8 cellular contexts compared by ENCODE assay signal in the genomic region with DNA sequence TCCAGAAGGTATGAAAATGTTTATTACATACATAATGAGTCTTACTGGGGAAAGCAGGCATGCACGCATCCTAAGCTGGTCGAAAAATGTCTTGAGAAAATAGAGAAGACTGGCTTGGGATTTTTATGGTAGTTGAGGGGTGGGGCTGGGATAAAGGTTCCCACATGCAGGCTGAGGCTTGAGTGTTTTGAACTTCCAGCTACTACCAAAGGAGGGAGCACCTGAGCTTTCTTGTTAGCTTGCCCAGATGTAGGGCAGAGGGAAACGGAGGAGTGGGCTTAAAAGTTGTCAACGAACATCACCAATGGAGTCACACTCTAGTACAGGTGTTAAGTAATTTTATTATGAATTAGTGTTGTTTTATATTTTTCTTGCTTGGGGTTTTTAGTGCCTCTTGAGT. TPM values are rescaled to one million over a fixed set of nuclear protein-coding genes. Genes with fewer than 3 reads are reported as not detected.
DNase-seq lines count a peak whose midpoint lies in the region; ATAC-seq, FAIRE-seq and TF ChIP-seq lines count a peak whose summit lies in the region.

No MANE protein-coding gene starts in this region.

- H2BK120ac ChIP-seq in H1 (replicated peaks; ENCODE audit: low read depth, low read length): no peak overlapping the region

- intact Hi-C loops in thyroid gland (cut with DNase I): no loop called here
- intact Hi-C loops in right cardiac atrium (cut with DNase I): no loop called here

- TF ChIP-seq CTCF in GM13977 (IDR thresholded peaks at IDR 0.05; ENCODE audit: extremely low read depth, insufficient read depth, missing control alignments) (peak; percentile 56), H1 (IDR thresholded peaks at IDR 0.05; ENCODE audit: control extremely low read depth in 1 of 3, insufficient read depth in 1 of 3, low read depth in 1 of 3, low read length in 3 of 3) (peak in 2 of 3 experiments; percentile 49 to 58; a peak in 3 of 4 replicates), thyroid gland (IDR thresholded peaks at IDR 0.05) (no peak)

- no peak overlapping the region for H4K5ac ChIP-seq in H1 (ENCODE audit: insufficient read length, low read depth, low read length)

- H2BK15ac ChIP-seq in H1 (ENCODE audit: low read length): no peak overlapping the region

- no peak for ATAC-seq in HG03025 (IDR thresholded peaks at IDR 0.05; ENCODE audit: low FRiP score, unreplicated experiment)
- ATAC-seq in right cardiac atrium: no peak

- no peak for FAIRE-seq in H1 (lab: Jason Lieb, UNC)

- no peak overlapping the region for H4K91ac ChIP-seq in H1 (replicated peaks; ENCODE audit: insufficient read length, low read length)

- no peaks in the 10 kb centered on the region for H3K4me1 ChIP-seq in H1 (replicated peaks in 1 of 4; ENCODE audit: control insufficient read depth in 3 of 4, insufficient read depth in 4 of 4, low read length in 3 of 4)
- no peaks in the 10 kb centered on the region for H3K4me1 ChIP-seq in thyroid gland
- no peaks in the 10 kb centered on the region for H3K4me1 ChIP-seq in right cardiac atrium (ENCODE audit: control insufficient read depth, insufficient read depth, low read length)

- H3K23me2 ChIP-seq in H1 (ENCODE audit: low read depth, low read length): no peaks in the 10 kb centered on the region

- H3K4me2 ChIP-seq in H1 (ENCODE audit: insufficient read depth in 1 of 2, low read depth in 2 of 2, low read length in 2 of 2): no peak overlapping the region

- H3K9me3 ChIP-seq in H1 (ENCODE audit: insufficient read depth in 2 of 2, low read depth in 1 of 2, low read length in 1 of 2) (no peaks in the 10 kb centered on the region), thyroid gland (no peaks in the 10 kb centered on the region), right cardiac atrium (ENCODE audit: control insufficient read depth, low read length) (no peaks in the 10 kb centered on the region)

- H3K36me3 ChIP-seq in H1 (ENCODE audit: control insufficient read depth in 2 of 4, insufficient read depth in 4 of 4, low read length in 3 of 4): no peaks in the 10 kb centered on the region
- no peaks in the 10 kb centered on the region for H3K36me3 ChIP-seq in thyroid gland

- no peaks in the 10 kb centered on the region for H3K79me2 ChIP-seq in H1 (ENCODE audit: control insufficient read depth in 1 of 2, insufficient read depth in 2 of 2, low read length in 2 of 2)

- no peak overlapping the region for H3K14ac ChIP-seq in H1 (ENCODE audit: insufficient read length)

- no peak overlapping the region for H3K9ac ChIP-seq in H1 (replicated peaks in 1 of 4; ENCODE audit: extremely low read depth in 1 of 4, low read depth in 3 of 4, low read length in 3 of 4)

- H3K23ac ChIP-seq in H1 (ENCODE audit: insufficient read length): no peak overlapping the region

- H2BK5ac ChIP-seq in H1 (ENCODE audit: low read depth, low read length): no peak overlapping the region

- in situ Hi-C loops in GM13977 (cut with MboI; ENCODE audit: low pct_unique_long_range_greater_than_20kb, low sequenced_read_pairs, unreplicated experiment): no loop called here

- no peaks in the 10 kb centered on the region for H3K27me3 ChIP-seq in H1 (replicated peaks in 1 of 4; ENCODE audit: control insufficient read depth in 3 of 4, extremely low read depth in 1 of 4, insufficient read depth in 3 of 4, low read length in 3 of 4)
- no peaks in the 10 kb centered on the region for H3K27me3 ChIP-seq in thyroid gland
- H3K27me3 ChIP-seq in right cardiac atrium (ENCODE audit: control insufficient read depth, insufficient read depth): no peaks in the 10 kb centered on the region

- TF ChIP-seq POLR2A in H1 (IDR thresholded peaks at IDR 0.05; ENCODE audit: control extremely low read depth in 1 of 2, low read depth in 2 of 2, low read length in 2 of 2): no peak
- TF ChIP-seq POLR2A in thyroid gland (IDR thresholded peaks at IDR 0.05): no peak

- WGBS in H1 (ENCODE audit: extremely low coverage in 1 of 2, insufficient coverage in 1 of 2, insufficient read length in 1 of 2, insufficient replicate concordance in 2 of 2, low coverage in 1 of 2, low lambda C conversion rate in 2 of 2, missing lambda C conversion rate in 1 of 2), 2 experiments: 47% methylated on average over 4 of the region's 4 CpGs; no CpG with 5 or more reads in 1 of the 2 experiments
- WGBS in thyroid gland, 2 donors: 55 to 68% methylated on average over 4 of the region's 4 CpGs
- WGBS in right cardiac atrium: 57% methylated on average over 4 of the region's 4 CpGs

- no peak overlapping the region for H2BK12ac ChIP-seq in H1 (ENCODE audit: low read depth, low read length)

- peak; percentile 54 to 62 for TF ChIP-seq RAD21 in H1 (IDR thresholded peaks at IDR 0.05 in 1 of 2, conservative IDR thresholded peaks at IDR 0.05 in 1 of 2; ENCODE audit: low read depth in 2 of 2, low read length in 2 of 2)

- no peak overlapping the region for H3K4ac ChIP-seq in H1 (replicated peaks; ENCODE audit: insufficient read length, low read depth, low read length)

- H2AK5ac ChIP-seq in H1 (ENCODE audit: low read depth, low read length): no peak overlapping the region

- H3K27ac ChIP-seq in H1 (ENCODE audit: low read depth, low read length) (no peak overlapping the region), thyroid gland (no peak overlapping the region), right cardiac atrium (ENCODE audit: low read length) (no peak overlapping the region)

- peak; percentile 45 for DNase-seq in A172 (ENCODE audit: low spot score)
- DNase-seq in GM13977 (ENCODE audit: low spot score): peak; percentile 49
- peak; percentile 48 for DNase-seq in M059J (ENCODE audit: low read depth)
- peak in 1 of 2 experiments; percentile 43 for DNase-seq in H1 (ENCODE audit: low read depth in 1 of 2, low spot score in 2 of 2)
- no peak for DNase-seq in thyroid gland
- no peak for DNase-seq in right cardiac atrium
- no peak for DNase-seq in UCSD-AML1 (lab: John Stamatoyannopoulos, UW; ENCODE audit: unreplicated experiment)

- H4K20me1 ChIP-seq in H1 (replicated peaks in 1 of 2; ENCODE audit: control insufficient read depth in 1 of 2, insufficient read depth in 2 of 2, low read length in 2 of 2): no peaks in the 10 kb centered on the region

- H3K79me1 ChIP-seq in H1 (ENCODE audit: low read depth, low read length): no peaks in the 10 kb centered on the region

- no peak overlapping the region for H3K18ac ChIP-seq in H1 (ENCODE audit: extremely low read depth, low read length)

- no peak overlapping the region for H2BK20ac ChIP-seq in H1 (ENCODE audit: low read length)

- no peak overlapping the region for H3K4me3 ChIP-seq in H1 (ENCODE audit: extremely low read depth in 1 of 4, insufficient read depth in 2 of 4, low read depth in 3 of 4, low read length in 4 of 4)
- H3K4me3 ChIP-seq in thyroid gland (replicated peaks in 1 of 3): no peak overlapping the region
- H3K4me3 ChIP-seq in right cardiac atrium (ENCODE audit: low read length): no peak overlapping the region

- CTCF ChIA-PET in H1 (lab: Charles Lee; ENCODE audit: partially characterized antibody): interaction anchor here (0.9 to 5.0 kb wide), 12 partner anchors 11 to 74 kb away, joined by 3 to 25 read pairs (median 4); a partner anchor contains a TSS

- POLR2A ChIA-PET in H1 (lab: Charles Lee; ENCODE audit: partially characterized antibody): no interaction called here

- no peak overlapping the region for H2AFZ ChIP-seq in H1 (ENCODE audit: low read length)

- H4K8ac ChIP-seq in H1 (ENCODE audit: extremely low read depth, insufficient read depth, low read length): no peak overlapping the region

- no peak for TF ChIP-seq EP300 in H1 (IDR thresholded peaks at IDR 0.05; ENCODE audit: borderline replicate concordance in 1 of 2, low read depth in 2 of 2, low read length in 2 of 2)

- no peak overlapping the region for H3K56ac ChIP-seq in H1 (replicated peaks; ENCODE audit: insufficient read length, low read depth, low read length)

TF ChIP-seq in H1, 55 proteins besides CTCF, POLR2A, EP300 and RAD21 (continues in another document):
- TF ChIP-seq CREB1 (IDR thresholded peaks at IDR 0.05): no peak
- TF ChIP-seq RFX5 (IDR thresholded peaks at IDR 0.05; ENCODE audit: borderline replicate concordance, low read depth, low read length): no peak
- TF ChIP-seq SIRT6 (IDR thresholded peaks at IDR 0.05; ENCODE audit: low read length): no peak
- TF ChIP-seq FOSL1 (IDR thresholded peaks at IDR 0.05; ENCODE audit: insufficient read depth, low read depth, low read length): no peak
- no peak for TF ChIP-seq HDAC2 (IDR thresholded peaks at IDR 0.05; ENCODE audit: borderline replicate concordance in 1 of 2, low read depth in 2 of 2, low read length in 2 of 2)
- no peak for TF ChIP-seq KDM5A (IDR thresholded peaks at IDR 0.05; ENCODE audit: low read length)
- TF ChIP-seq SUZ12 (IDR thresholded peaks at IDR 0.05; ENCODE audit: low read length): no peak

RNA-seq across cellular contexts. Expression of a gene that starts 39.6 kb away (rescaled TPM):
- 63.8 and 71.2 TPM in 2 replicates for total RNA-seq in A172 (2014; rRNA removed; shearing (Covaris generic))
- total RNA-seq in M059J (2014; rRNA removed; shearing (Covaris generic)): 39.0 and 45.2 TPM in 2 replicates
- total RNA-seq in H1 (2021; fragmentation: NEBNext Ultra II Directional; extraction: Animal tissue kit (Norgen Biotek cat#: 25700)): 10.4 TPM in 2 replicates
- polyA plus RNA-seq in H1 (2011; rRNA removed) (7.2 and 7.6 TPM in 2 replicates), right cardiac atrium (143 TPM)
- 9.2 TPM for polyA plus RNA-seq in H1 (2011; cell fraction: cytosol; rRNA removed)
- 8.8 TPM for polyA plus RNA-seq in H1 (2011; cell fraction: nucleus; rRNA removed)
- 5.5 to 9.0 TPM (median 7.6 TPM) in 4 replicates for polyA plus RNA-seq in H1 (2012, experiment 1 of 2)
- polyA plus RNA-seq in H1 (2012, experiment 2 of 2): 4.6 TPM
- polyA plus RNA-seq in H1 (2013, experiment 1 of 2): 17.7 TPM
- 18.2 TPM for polyA plus RNA-seq in H1 (2013, experiment 2 of 2)
- 6.6 and 7.7 TPM in 2 replicates for polyA minus RNA-seq in H1 (2011; rRNA and poly(A)+ RNA removed)
- polyA minus RNA-seq in H1 (2011; cell fraction: cytosol; rRNA and poly(A)+ RNA removed): 4.9 TPM
- 2.3 TPM for polyA minus RNA-seq in H1 (2011; cell fraction: nucleus; rRNA and poly(A)+ RNA removed)
- total RNA-seq in thyroid gland (100 to 1,000 TPM in 2 of 4 donors, 10 to 100 TPM in 2; 47.5 to 135 (median 107) TPM), right cardiac atrium (100 to 1,000 TPM in 2 of 4 donors, 10 to 100 TPM in 2; 80.2 to 146 (median 98.8) TPM)

Comparison
In these comparisons a context has a peak if more than half of its experiments do, and no peak if none do; other contexts are left out.
1. DNase-seq: peak in A172 (single experiment), GM13977 (single experiment) and M059J (single experiment); none in thyroid gland (0 of 2), right cardiac atrium (0 of 3) and UCSD-AML1 (single experiment).
2. CTCF ChIP-seq: peak in GM13977 (single experiment) and H1 (2 of 3); none in thyroid gland (0 of 6).